ENCODE assay signal across 9 cellular contexts in genomic region chr1:203287109-203287893, GRCh38. TPM values are rescaled to one million over a fixed set of nuclear protein-coding genes. Genes with fewer than 3 reads are reported as not detected.
DNase-seq lines count a peak whose midpoint lies in the region; ATAC-seq, FAIRE-seq and TF ChIP-seq lines count a peak whose summit lies in the region.
"Had no signal": no experiment of that assay in that cellular context is flagged by ENCODE, and none has a peak within 500 bp of the region (broad histone marks: within the 10 kb centered on the region; RNA-seq: fewer than 3 reads in every experiment).

No MANE protein-coding gene starts in this region.

- H3K27ac Mint-ChIP-seq in T-cell: peak overlapping the region; percentile 95 to 99
- H3K27ac Mint-ChIP-seq in stimulated activated effector memory CD8-positive, alpha-beta T cell treated with anti-CD3 and anti-CD28 coated beads, Interleukin-12 subunit alpha, Interleukin-12 subunit beta, amount 100 ng/mL, for 72 hours: peak overlapping the region; percentile 99

- no peaks in the 10 kb centered on the region for H3K9me3 Mint-ChIP-seq in T-cell
- no peaks in the 10 kb centered on the region for H3K9me3 Mint-ChIP-seq in stimulated activated effector memory CD8-positive, alpha-beta T cell treated with anti-CD3 and anti-CD28 coated beads, Interleukin-12 subunit alpha, Interleukin-12 subunit beta, amount 100 ng/mL, for 72 hours

- peaks cover 66 to 79% (median 67%) of the 10 kb centered on the region in 3 donors for H3K4me1 Mint-ChIP-seq in T-cell
- H3K4me1 Mint-ChIP-seq in stimulated activated effector memory CD8-positive, alpha-beta T cell treated with anti-CD3 and anti-CD28 coated beads, Interleukin-12 subunit alpha, Interleukin-12 subunit beta, amount 100 ng/mL, for 72 hours: peaks cover 82% of the 10 kb centered on the region

- H3K9me3 ChIP-seq in GM12878 (replicated peaks; ENCODE audit: control insufficient read depth, insufficient read depth, low read length) (no peaks in the 10 kb centered on the region), mesodermal cell (ENCODE audit: control insufficient read depth, low read length) (no peaks in the 10 kb centered on the region)
- H3K9me3 ChIP-seq: HAP-1 had no signal

- peak; percentile 83 for DNase-seq in DMS 273 (lab: John Stamatoyannopoulos, UW; ENCODE audit: unreplicated experiment)
- peak; percentile 43 to 85 (median 72) for DNase-seq in T-cell
- DNase-seq in GM12878 (ENCODE audit: low read depth, low spot score): peak; percentile 98
- peak; percentile 66 to 91 for DNase-seq in stimulated activated effector memory CD8-positive, alpha-beta T cell treated with anti-CD3 and anti-CD28 coated beads, Interleukin-12 subunit alpha, Interleukin-12 subunit beta, amount 100 ng/mL, for 72 hours (ENCODE audit: low spot score in 2 of 2)
- DNase-seq in D341Med (ENCODE audit: low spot score): no peak

- TF ChIP-seq CTCF in GM12878 (IDR thresholded peaks at IDR 0.05 in 2 of 3, conservative IDR thresholded peaks at IDR 0.05 in 1 of 3; ENCODE audit: control insufficient read depth in 2 of 3, extremely low read depth in 1 of 3, insufficient read depth in 1 of 3, low read depth in 3 of 3, low read length in 3 of 3): no peak

- H3K79me2 ChIP-seq in GM12878 (ENCODE audit: control insufficient read depth, insufficient read depth, low read length): peaks cover 16% of the 10 kb centered on the region

- intact Hi-C loops in GM12878 (cut with micrococcal nuclease; ENCODE audit: unreplicated experiment): loop anchor here (1.0 kb wide), 2 partner anchors 34 to 38 kb away; no protein-coding TSS in a partner anchor

- peak; percentile 97 to 98 for TF ChIP-seq EP300 in GM12878 (IDR thresholded peaks at IDR 0.05; ENCODE audit: borderline replicate concordance in 1 of 2, control insufficient read depth in 1 of 2, low read depth in 2 of 2, low read length in 2 of 2)

- TF ChIP-seq POLR2A in GM12878 (IDR thresholded peaks at IDR 0.05; ENCODE audit: low read depth, low read length): peak; percentile 66; the same call in 1 of the 2 replicates

- H3K4me1 ChIP-seq in GM12878 (ENCODE audit: control insufficient read depth, insufficient read depth, low read length) (peaks cover 71% of the 10 kb centered on the region), mesodermal cell (ENCODE audit: control insufficient read depth, insufficient read depth, low read length, poor library complexity, severe bottlenecking) (peaks cover 42% of the 10 kb centered on the region)

- H3K36me3 Mint-ChIP-seq in T-cell: no peaks in the 10 kb centered on the region
- peaks cover 49% of the 10 kb centered on the region for H3K36me3 Mint-ChIP-seq in stimulated activated effector memory CD8-positive, alpha-beta T cell treated with anti-CD3 and anti-CD28 coated beads, Interleukin-12 subunit alpha, Interleukin-12 subunit beta, amount 100 ng/mL, for 72 hours

- H3K9ac ChIP-seq in GM12878 (ENCODE audit: control insufficient read depth, insufficient read depth, low read length): peak overlapping the region; percentile 73

- H4K20me1 ChIP-seq in GM12878 (ENCODE audit: control insufficient read depth, insufficient read depth): no peaks in the 10 kb centered on the region

- RAD21 ChIA-PET in GM12878 (lab: Charles Lee; ENCODE audit: unreplicated experiment): interaction anchor here (0.9 to 30.0 kb wide), 6 partner anchors 14 to 49 kb away, joined by 3 to 541 read pairs (median 154); partner anchors contain the start of gene BTG2

- H3K27me3 ChIP-seq in GM12878 (replicated peaks in 1 of 2; ENCODE audit: control insufficient read depth in 2 of 2, insufficient read depth in 2 of 2, low read length in 1 of 2): no peaks in the 10 kb centered on the region

- H3K36me3 ChIP-seq in GM12878 (ENCODE audit: control insufficient read depth in 2 of 2, insufficient read depth in 2 of 2, low read length in 1 of 2) (no peaks in the 10 kb centered on the region), mesodermal cell (ENCODE audit: control insufficient read depth, insufficient read depth, low read length) (no peaks in the 10 kb centered on the region)
- H3K36me3 ChIP-seq: HAP-1 had no signal

- H2AFZ ChIP-seq in GM12878 (ENCODE audit: control insufficient read depth, low read depth, low read length): peak overlapping the region; percentile 31; the same call in 1 of the 2 replicates

- ATAC-seq in GM19467 (IDR thresholded peaks at IDR 0.05; ENCODE audit: unreplicated experiment) (peak; percentile 40), HG03558 (IDR thresholded peaks at IDR 0.05; ENCODE audit: extremely low read depth, unreplicated experiment) (peak; percentile 38), T-cell (replicated peaks in 1 of 4) (peak; percentile 20 to 51 (median 36)), GM12878 (peak; percentile 68)
- ATAC-seq in stimulated activated effector memory CD8-positive, alpha-beta T cell treated with anti-CD3 and anti-CD28 coated beads, Interleukin-12 subunit alpha, Interleukin-12 subunit beta, amount 100 ng/mL, for 72 hours: peak; percentile 66

- H3K27me3 Mint-ChIP-seq in T-cell: no peaks in the 10 kb centered on the region

- H3K4me3 Mint-ChIP-seq in T-cell: peak overlapping the region; percentile 43 to 78 (median 44)
- H3K4me3 Mint-ChIP-seq in stimulated activated effector memory CD8-positive, alpha-beta T cell treated with anti-CD3 and anti-CD28 coated beads, Interleukin-12 subunit alpha, Interleukin-12 subunit beta, amount 100 ng/mL, for 72 hours: peak overlapping the region; percentile 74

- peak overlapping the region; percentile 25; the same call in 1 of the 2 replicates for H3K4me3 ChIP-seq in GM12878
- no peak overlapping the region for H3K4me3 ChIP-seq in mesodermal cell (ENCODE audit: extremely low read depth, insufficient read depth, low read length, poor library complexity, severe bottlenecking)
- H3K4me3 ChIP-seq: HAP-1 had no signal

- CTCF ChIA-PET in T-cell (lab: Charles Lee) (interaction anchor here (0.6 to 6.6 kb wide), 13 partner anchors 10 to 478 kb away, joined by 3 to 39 read pairs (median 4); partner anchors contain the start of genes BTG2 (in 1 of the 2) and LAX1 (in 1 of the 2)), GM12878 (lab: Yijun Ruan, JAX) (interaction anchor here (6.2 to 14.4 kb wide), 6 partner anchors 11 to 51 kb away, joined by 52 to 207 read pairs (median 89); partner anchors contain the start of gene BTG2)

- SMC1A ChIA-PET in GM12878 (lab: Charles Lee; ENCODE audit: uncharacterized antibody, unreplicated experiment): interaction anchor here (0.9 to 30.2 kb wide), 6 partner anchors 21 to 156 kb away, joined by 3 to 590 read pairs (median 14); partner anchors contain the start of gene BTG2

- POLR2A ChIA-PET in T-cell (lab: Charles Lee): interaction anchor here (0.5 to 12.3 kb wide), 8 partner anchors 9 to 39 kb away, joined by 3 to 271 read pairs (median 4); partner anchors contain the start of gene BTG2 (in 2 of the 2)
- POLR2A ChIA-PET in GM12878 (lab: Charles Lee): interaction anchor here (0.8 to 20.0 kb wide), 8 partner anchors 9 to 94 kb away, joined by 4 to 395 read pairs (median 76); partner anchors contain the start of gene BTG2

- peak; percentile 74 for FAIRE-seq in GM12878 (lab: Jason Lieb, UNC)

- 0 out of 2 replicates have a peak, but pooled peaks have one; percentile 20 for TF ChIP-seq RAD21 in GM12878 (IDR thresholded peaks at IDR 0.05; ENCODE audit: insufficient read depth, low read depth, low read length)

- 1% methylated on average over 9 of the region's 9 CpGs for WGBS in GM12878 (ENCODE audit: insufficient coverage, insufficient replicate concordance, low lambda C conversion rate, missing lambda C conversion rate)
- WGBS in mesodermal cell (ENCODE audit: insufficient coverage in 2 of 2), 2 experiments: 67 to 72% methylated on average over 8 to 9 of the region's 9 CpGs

- H3K27ac ChIP-seq in GM12878 (ENCODE audit: control insufficient read depth, insufficient read depth) (peak overlapping the region; percentile 100), mesodermal cell (ENCODE audit: low read depth, low read length, severe bottlenecking) (peak overlapping the region; percentile 92)

- peak overlapping the region; percentile 93 for H3K4me2 ChIP-seq in GM12878 (ENCODE audit: control insufficient read depth, insufficient read depth)

- BruUV-seq in GM12878 (replicated peaks; lab: Mats Ljungman, UMichigan): no TSS peak

- in situ Hi-C loops in GM12878 (cut with MboI): loop anchor here (25.0 kb wide), 1 partner anchor 1225 kb away; the partner anchor contains the start of gene MDM4

RNA-seq across cellular contexts. Expression of gene BTG2, which starts 18.0 kb away (rescaled TPM):
- 100 to 1,000 TPM; 172 to 655 (median 186) TPM for total RNA-seq in T-cell
- total RNA-seq in GM12878 (2013; cell fraction: nucleolus; rRNA removed): 76.6 and 80.8 TPM in 2 replicates
- 127 and 144 TPM in 2 replicates for total RNA-seq in GM12878 (2014; rRNA removed)
- 66.4 and 68.1 TPM in 2 replicates for total RNA-seq in GM12878 (2014; rRNA removed; fragmentation: Illumina TruSeq; extraction: Trizol)
- 109 TPM in 2 replicates for total RNA-seq in GM12878 (2021)
- polyA plus RNA-seq in GM12878 (2011; ENCODE audit: low read depth): 33.7 TPM
- polyA plus RNA-seq in GM12878 (2011; rRNA removed): 131 and 136 TPM in 2 replicates
- 145 and 154 TPM in 2 replicates for polyA plus RNA-seq in GM12878 (2011; cell fraction: cytosol; rRNA removed)
- polyA plus RNA-seq in GM12878 (2011; cell fraction: nucleus; rRNA removed): 101 and 145 TPM in 2 replicates
- polyA plus RNA-seq in GM12878 (2012): 41.9 and 88.4 TPM in 2 replicates
- polyA plus RNA-seq in GM12878 (2014; fragmentation: Illumina TruSeq; extraction: Trizol): 93.3 and 104 TPM in 2 replicates
- polyA plus RNA-seq in GM12878 (2014; fragmentation: Nextera tagmentation; extraction: Ambion mirVana): 10 to 100 TPM; 23.3 to 37.2 TPM
- polyA plus RNA-seq in GM12878 (2014; rRNA removed): 160 and 187 TPM in 2 replicates
- 100 to 1,000 TPM in 1 of 2 experiments, 10 to 100 TPM in 1; 91.0 to 103 TPM for polyA plus RNA-seq in GM12878 (2016; fragmentation: Nextera tagmentation; extraction: Ambion mirVana)
- 90.9 and 155 TPM in 2 replicates for polyA minus RNA-seq in GM12878 (2011; rRNA and poly(A)+ RNA removed)
- 84.2 and 93.8 TPM in 2 replicates for polyA minus RNA-seq in GM12878 (2011; cell fraction: cytosol; rRNA and poly(A)+ RNA removed)
- 110 and 138 TPM in 2 replicates for polyA minus RNA-seq in GM12878 (2011; cell fraction: nucleus; rRNA and poly(A)+ RNA removed)
- polyA plus RNA-seq in mesodermal cell (2013, experiment 1 of 2): 55.1 TPM
- 43.4 TPM for polyA plus RNA-seq in mesodermal cell (2013, experiment 2 of 2)

RNA-seq across cellular contexts. Expression of gene CHIT1, which starts 57.8 kb away (rescaled TPM):
- 1 to 10 TPM in 2 of 5 donors, under 1 TPM in 2, not detected in 1; 0.12 to 2.3 (median 0.92) TPM for total RNA-seq in T-cell
- total RNA-seq in GM12878 (2013; cell fraction: nucleolus; rRNA removed): 3.7 and 5.3 TPM in 2 replicates
- 1.4 and 2.5 TPM in 2 replicates for total RNA-seq in GM12878 (2014; rRNA removed)
- total RNA-seq in GM12878 (2014; rRNA removed; fragmentation: Illumina TruSeq; extraction: Trizol): 0.89 and 1.0 TPM in 2 replicates
- total RNA-seq in GM12878 (2021): 1.1 and 2.1 TPM in 2 replicates
- 0.21 TPM for polyA plus RNA-seq in GM12878 (2011; ENCODE audit: low read depth)
- 0.23 and 0.39 TPM in 2 replicates for polyA plus RNA-seq in GM12878 (2011; rRNA removed)
- 0.32 and 0.43 TPM in 2 replicates for polyA plus RNA-seq in GM12878 (2011; cell fraction: cytosol; rRNA removed)
- polyA plus RNA-seq in GM12878 (2011; cell fraction: nucleus; rRNA removed): 2.1 and 2.4 TPM in 2 replicates
- polyA plus RNA-seq in GM12878 (2012): 0.65 and 1.1 TPM in 2 replicates
- 0.43 and 0.63 TPM in 2 replicates for polyA plus RNA-seq in GM12878 (2014; fragmentation: Illumina TruSeq; extraction: Trizol)
- polyA plus RNA-seq in GM12878 (2014; fragmentation: Nextera tagmentation; extraction: Ambion mirVana): under 1 TPM; 0.02 to 0.27 TPM
- polyA plus RNA-seq in GM12878 (2014; rRNA removed): 1.0 and 1.3 TPM in 2 replicates
- under 1 TPM; 0.32 to 0.96 TPM for polyA plus RNA-seq in GM12878 (2016; fragmentation: Nextera tagmentation; extraction: Ambion mirVana)
- polyA minus RNA-seq in GM12878 (2011; rRNA and poly(A)+ RNA removed): 0.73 and 1.8 TPM in 2 replicates
- polyA minus RNA-seq in GM12878 (2011; cell fraction: cytosol; rRNA and poly(A)+ RNA removed): 1.2 TPM in 1 of 2 replicates, not detected in the other
- 1.7 and 2.7 TPM in 2 replicates for polyA minus RNA-seq in GM12878 (2011; cell fraction: nucleus; rRNA and poly(A)+ RNA removed)
- polyA plus RNA-seq in mesodermal cell (2013, experiment 1 of 2): not detected
- polyA plus RNA-seq in mesodermal cell (2013, experiment 2 of 2): not detected
